ENCODE assay signal across 23 cellular contexts in genomic region chr10:121293121-121293520, GRCh38.
"Had no signal": no experiment of that assay in that cellular context is flagged by ENCODE, and none has a peak within 500 bp of the region (broad histone marks: within the 10 kb centered on the region; RNA-seq: fewer than 3 reads in every experiment).

No MANE protein-coding gene starts in this region.

- H3K4me1 Mint-ChIP-seq: activated CD4-positive, alpha-beta T cell treated with anti-CD3 and anti-CD28 coated beads, Interleukin-2, amount 10 ng/mL, durations not matched to agents 24 days and 14 days; activated naive CD4-positive, alpha-beta T cell treated with anti-CD3 and anti-CD28 coated beads, Interleukin-2, amount 50 U/mL, for 24 hours had no signal

- ATAC-seq: activated CD4-positive, CD25-positive, alpha-beta regulatory T cell treated with anti-CD3 and anti-CD28 coated beads, Interleukin-2, amount 50 U/mL, for 24 hours; activated CD8-positive, alpha-beta T cell treated with anti-CD3 and anti-CD28 coated beads, Interleukin-2, amount 10 ng/mL, durations not matched to agents 7 days and 5 days; body of pancreas; foreskin keratinocyte; pancreas; psoas muscle; sciatic nerve had no signal

- H3K27ac ChIP-seq: body of pancreas, foreskin keratinocyte, left ventricle myocardium inferior, pancreas, psoas muscle, thoracic aorta, upper lobe of left lung, VCaP had no signal

- H3K27me3 Mint-ChIP-seq: activated CD4-positive, alpha-beta T cell treated with anti-CD3 and anti-CD28 coated beads, Interleukin-2, amount 10 ng/mL, durations not matched to agents 24 days and 14 days; dendritic cell treated with granulocyte-macrophage colony-stimulating factor and Interleukin-4, amounts not matched to agents 40 ng/mL and 50 ng/mL, for 4 days had no signal

- H3K27ac Mint-ChIP-seq: activated CD4-positive, alpha-beta T cell treated with anti-CD3 and anti-CD28 coated beads, Interleukin-2, amount 10 ng/mL, durations not matched to agents 24 days and 14 days; activated CD8-positive, alpha-beta T cell treated with anti-CD3 and anti-CD28 coated beads, Interleukin-2, amount 10 ng/mL, durations not matched to agents 7 days and 5 days; activated naive CD4-positive, alpha-beta T cell treated with anti-CD3 and anti-CD28 coated beads, Interleukin-2, amount 50 U/mL, for 24 hours; dendritic cell treated with granulocyte-macrophage colony-stimulating factor and Interleukin-4, amounts not matched to agents 40 ng/mL and 50 ng/mL, for 4 days; mesothelial cell of epicardium; natural killer cell treated with Interleukin-12 subunit alpha and Interleukin-12 subunit beta and Interleukin-15 and Interleukin-18, amount 100 ng/mL, for 72 hours; T-helper 2 cell treated with Interferon-gamma antibody and Interleukin-4, amounts not matched to agents 5 μg/mL and 100 μg/mL, for 36 hours had no signal

- H3K9me3 Mint-ChIP-seq: activated CD4-positive, alpha-beta T cell treated with anti-CD3 and anti-CD28 coated beads, Interleukin-2, amount 10 ng/mL, durations not matched to agents 24 days and 14 days; activated naive CD4-positive, alpha-beta T cell treated with anti-CD3 and anti-CD28 coated beads, Interleukin-2, amount 50 U/mL, for 24 hours; dendritic cell treated with granulocyte-macrophage colony-stimulating factor and Interleukin-4, amounts not matched to agents 40 ng/mL and 50 ng/mL, for 4 days; natural killer cell treated with Interleukin-12 subunit alpha and Interleukin-12 subunit beta and Interleukin-15 and Interleukin-18, amount 100 ng/mL, for 72 hours had no signal

- DNase-seq: activated CD4-positive, alpha-beta T cell treated with anti-CD3 and anti-CD28 coated beads, Interleukin-2, amount 10 ng/mL, durations not matched to agents 24 days and 14 days; activated CD8-positive, alpha-beta T cell treated with anti-CD3 and anti-CD28 coated beads, Interleukin-2, amount 10 ng/mL, durations not matched to agents 7 days and 5 days; activated gamma-delta T cell treated with Interleukin-2 at 50 U/mL for 16 hours; anterior cingulate cortex; body of pancreas; effector CD4-positive, alpha-beta T cell; erythroblast; foreskin keratinocyte; left ventricle myocardium inferior; pancreas; psoas muscle; stimulated activated CD4-positive, alpha-beta T cell treated with anti-CD3 and anti-CD28 coated beads, Interleukin-4, amount 100 ng/mL, for 1 hour; stimulated activated naive CD4-positive, alpha-beta T cell; upper lobe of left lung had no signal

- H3K4me3 Mint-ChIP-seq: activated CD4-positive, alpha-beta T cell treated with anti-CD3 and anti-CD28 coated beads, Interleukin-2, amount 10 ng/mL, durations not matched to agents 24 days and 14 days; activated CD8-positive, alpha-beta T cell treated with anti-CD3 and anti-CD28 coated beads, Interleukin-2, amount 10 ng/mL, durations not matched to agents 7 days and 5 days; activated naive CD4-positive, alpha-beta T cell treated with anti-CD3 and anti-CD28 coated beads, Interleukin-2, amount 50 U/mL, for 24 hours; dendritic cell treated with granulocyte-macrophage colony-stimulating factor and Interleukin-4, amounts not matched to agents 40 ng/mL and 50 ng/mL, for 4 days; mesothelial cell of epicardium; natural killer cell treated with Interleukin-12 subunit alpha and Interleukin-12 subunit beta and Interleukin-15 and Interleukin-18, amount 100 ng/mL, for 72 hours; T-helper 2 cell treated with Interferon-gamma antibody and Interleukin-4, amounts not matched to agents 5 μg/mL and 100 μg/mL, for 36 hours had no signal

- H3K36me3 Mint-ChIP-seq: activated naive CD4-positive, alpha-beta T cell treated with anti-CD3 and anti-CD28 coated beads, Interleukin-2, amount 50 U/mL, for 24 hours; mesothelial cell of epicardium; natural killer cell treated with Interleukin-12 subunit alpha and Interleukin-12 subunit beta and Interleukin-15 and Interleukin-18, amount 100 ng/mL, for 72 hours had no signal

- H3K4me1 ChIP-seq: body of pancreas, pancreas, psoas muscle, upper lobe of left lung had no signal

- H3K4me3 ChIP-seq: body of pancreas, left ventricle myocardium inferior, pancreas, psoas muscle, thoracic aorta, upper lobe of left lung had no signal

- H3K36me3 ChIP-seq: left ventricle myocardium inferior, pancreas, thoracic aorta, upper lobe of left lung had no signal

- H3K27me3 ChIP-seq: body of pancreas, foreskin keratinocyte, pancreas, upper lobe of left lung had no signal

- H3K9me3 ChIP-seq: body of pancreas, left ventricle myocardium inferior, pancreas, psoas muscle, thoracic aorta, upper lobe of left lung had no signal
